8 cellular contexts compared by ENCODE assay signal in genomic region chr20:44733341-44734069, GRCh38. TPM values are rescaled to one million over a fixed set of nuclear protein-coding genes. Genes with fewer than 3 reads are reported as not detected.
A peak's percentile ranks its signal among the peaks of the same experiment; 100 is the strongest.
DNase-seq lines count a peak whose midpoint lies in the region; ATAC-seq lines count a peak whose summit lies in the region.

No MANE protein-coding gene starts in this region.

- DNase-seq in NCI-H526 (lab: John Stamatoyannopoulos, UW): peak; percentile 12 to 75
- DNase-seq in NCI-H526 treated with DMSO at 0.1 percent for 48 hours (lab: John Stamatoyannopoulos, UW): no peak
- peak; percentile 50 for DNase-seq in NCI-H1105 treated with DMSO at 0.1 percent for 48 hours (lab: John Stamatoyannopoulos, UW)
- DNase-seq in activated CD4-positive, alpha-beta T cell treated with anti-CD3 and anti-CD28 coated beads for 1 hour: peak; percentile 34
- DNase-seq in cerebellum (ENCODE audit: low spot score): peak; percentile 38
- peak; percentile 57 for DNase-seq in left lobe of liver (ENCODE audit: low spot score)
- DNase-seq in stimulated activated CD4-positive, alpha-beta T cell treated with anti-CD3 and anti-CD28 coated beads, Interleukin-4, amount 100 ng/mL, for 48 hours (ENCODE audit: low read depth in 2 of 2): peak; percentile 42 to 47
- no peak for DNase-seq in foreskin melanocyte

- peak; percentile 70 for ATAC-seq in left lobe of liver

RNA-seq across cellular contexts. Expression of gene KCNK15, which starts 12.2 kb away (rescaled TPM):
- total RNA-seq in cerebellum (0.27 TPM), left lobe of liver (0.20 TPM)

RNA-seq across cellular contexts. Expression of gene CCN5, which starts 18.3 kb away (rescaled TPM):
- not detected for total RNA-seq in cerebellum
- 1.1 TPM for total RNA-seq in left lobe of liver

Comparison
In these comparisons a context has a peak if more than half of its experiments do, and no peak if none do; other contexts are left out.
1. DNase-seq: peak in NCI-H526 (2 of 2), NCI-H1105 treated with DMSO at 0.1 percent for 48 hours (single experiment), activated CD4-positive, alpha-beta T cell treated with anti-CD3 and anti-CD28 coated beads for 1 hour (single experiment), cerebellum (single experiment), left lobe of liver (single experiment) and stimulated activated CD4-positive, alpha-beta T cell treated with anti-CD3 and anti-CD28 coated beads, Interleukin-4, amount 100 ng/mL, for 48 hours (2 of 2); none in NCI-H526 treated with DMSO at 0.1 percent for 48 hours (single experiment) and foreskin melanocyte (single experiment).